Comparison of ENCODE assay signal across 26 cellular contexts in genomic region chr10:5937016-5937415, GRCh38. TPM values are rescaled to one million over a fixed set of nuclear protein-coding genes. Genes with fewer than 3 reads are reported as not detected.
"Had no signal": no experiment of that assay in that cellular context is flagged by ENCODE, and none has a peak within 500 bp of the region (broad histone marks: within the 10 kb centered on the region; RNA-seq: fewer than 3 reads in every experiment).

No MANE protein-coding gene starts in this region.

- FAIRE-seq: endometrium, keratinocyte had no signal

- H3K9me3 Mint-ChIP-seq: dendritic cell treated with granulocyte-macrophage colony-stimulating factor and Interleukin-4, amounts not matched to agents 40 ng/mL and 50 ng/mL, for 4 days; effector memory CD8-positive, alpha-beta T cell; mesothelial cell of epicardium; naive B cell; natural killer cell treated with Interleukin-12 subunit alpha and Interleukin-12 subunit beta and Interleukin-15 and Interleukin-18, amount 100 ng/mL, for 72 hours; neural crest cell; stimulated activated effector memory CD8-positive, alpha-beta T cell treated with anti-CD3 and anti-CD28 coated beads, Interleukin-12 subunit alpha, Interleukin-12 subunit beta, amount 100 ng/mL, for 72 hours; type B pancreatic cell had no signal

- H3K4me3 ChIP-seq: colonic mucosa, gastrocnemius medialis, lung, mucosa of descending colon, prostate gland, right atrium auricular region, sigmoid colon, testis, tibial artery had no signal

- H3K4me1 Mint-ChIP-seq: mesothelial cell of epicardium; neural crest cell; stimulated activated effector memory CD8-positive, alpha-beta T cell treated with anti-CD3 and anti-CD28 coated beads, Interleukin-12 subunit alpha, Interleukin-12 subunit beta, amount 100 ng/mL, for 72 hours had no signal

- H3K4me3 Mint-ChIP-seq: dendritic cell treated with granulocyte-macrophage colony-stimulating factor and Interleukin-4, amounts not matched to agents 40 ng/mL and 50 ng/mL, for 4 days; effector memory CD8-positive, alpha-beta T cell; mesothelial cell of epicardium; natural killer cell treated with Interleukin-12 subunit alpha and Interleukin-12 subunit beta and Interleukin-15 and Interleukin-18, amount 100 ng/mL, for 72 hours; neural crest cell; stimulated activated effector memory CD8-positive, alpha-beta T cell treated with anti-CD3 and anti-CD28 coated beads, Interleukin-12 subunit alpha, Interleukin-12 subunit beta, amount 100 ng/mL, for 72 hours; type B pancreatic cell had no signal

- H3K36me3 ChIP-seq: colonic mucosa had no signal

- H3K27ac Mint-ChIP-seq: dendritic cell treated with granulocyte-macrophage colony-stimulating factor and Interleukin-4, amounts not matched to agents 40 ng/mL and 50 ng/mL, for 4 days; effector memory CD8-positive, alpha-beta T cell; mesothelial cell of epicardium; natural killer cell treated with Interleukin-12 subunit alpha and Interleukin-12 subunit beta and Interleukin-15 and Interleukin-18, amount 100 ng/mL, for 72 hours; type B pancreatic cell had no signal

- H3K27me3 Mint-ChIP-seq: dendritic cell treated with granulocyte-macrophage colony-stimulating factor and Interleukin-4, amounts not matched to agents 40 ng/mL and 50 ng/mL, for 4 days; effector memory CD8-positive, alpha-beta T cell; naive B cell; natural killer cell treated with Interleukin-12 subunit alpha and Interleukin-12 subunit beta and Interleukin-15 and Interleukin-18, amount 100 ng/mL, for 72 hours; type B pancreatic cell had no signal

- DNase-seq: colonic mucosa; effector memory CD8-positive, alpha-beta T cell; gastrocnemius medialis; head of caudate nucleus; mesenchymal stem cell; mucosa of descending colon; naive B cell; sigmoid colon; stimulated activated CD4-positive, alpha-beta T cell treated with anti-CD3 and anti-CD28 coated beads, Interleukin-2, amount 100 ng/mL, for 24 hours; stimulated activated CD4-positive, alpha-beta T cell treated with anti-CD3 and anti-CD28 coated beads, Interleukin-4, amount 100 ng/mL, for 24 hours; stimulated activated naive CD4-positive, alpha-beta T cell treated with Interleukin-2 at 50 U/mL for 16 hours; substantia nigra; testis; tibial artery had no signal

- H3K9me3 ChIP-seq: colonic mucosa, gastrocnemius medialis, mucosa of descending colon, prostate gland, right atrium auricular region, sigmoid colon, testis, tibial artery had no signal

- ATAC-seq: effector memory CD8-positive, alpha-beta T cell; gastrocnemius medialis; left lobe of liver; mucosa of descending colon; stimulated activated effector memory CD8-positive, alpha-beta T cell treated with anti-CD3 and anti-CD28 coated beads, Interleukin-12 subunit alpha, Interleukin-12 subunit beta, amount 100 ng/mL, for 72 hours had no signal

- H3K4me1 ChIP-seq: colonic mucosa, prostate gland, testis had no signal

- H3K27me3 ChIP-seq: colonic mucosa, gastrocnemius medialis, right atrium auricular region, sigmoid colon, testis, tibial artery had no signal

- H3K27ac ChIP-seq: colonic mucosa, gastrocnemius medialis, prostate gland, right atrium auricular region, sigmoid colon, testis, tibial artery had no signal

RNA-seq across cellular contexts. Expression of gene IL15RA, which starts 40.3 kb away (rescaled TPM):
- total RNA-seq: mesothelial cell of epicardium, neural crest cell had no signal
